13 cellular contexts compared by ENCODE assay signal in genomic region chr6:132777881-132778280, GRCh38. TPM values are rescaled to one million over a fixed set of nuclear protein-coding genes. Genes with fewer than 3 reads are reported as not detected.
DNase-seq lines count a peak whose midpoint lies in the region; ATAC-seq, FAIRE-seq and TF ChIP-seq lines count a peak whose summit lies in the region.
"Not testable (repeated sequence)": the region's sequence is repeated elsewhere in the genome, so short reads cannot be mapped to it uniquely, and the experiment has no call there.
"Had no signal": no experiment of that assay in that cellular context is flagged by ENCODE, and none has a peak within 500 bp of the region (broad histone marks: within the 10 kb centered on the region; RNA-seq: fewer than 3 reads in every experiment).

No MANE protein-coding gene starts in this region.

- H3K4me3 Mint-ChIP-seq in activated CD8-positive, alpha-beta T cell treated with anti-CD3 and anti-CD28 coated beads, Interleukin-2, amount 10 ng/mL, durations not matched to agents 7 days and 5 days; activated naive CD8-positive, alpha-beta T cell treated with anti-CD3 and anti-CD28 coated beads, Interleukin-2, amount 10 ng/mL, durations not matched to agents 7 days and 5 days; progenitor cell of endocrine pancreas (ENCODE audit: low read depth): not testable (repeated sequence)

- DNase-seq in HUDEP-2 (lab: John Stamatoyannopoulos, UW; ENCODE audit: unreplicated experiment in 76 of 76) (peak in 47 of 76 experiments; percentile 4 to 87 (median 43)), HuH-7 (ENCODE audit: low spot score) (peak; percentile 20)
- DNase-seq in activated CD8-positive, alpha-beta T cell treated with anti-CD3 and anti-CD28 coated beads, Interleukin-2, amount 10 ng/mL, durations not matched to agents 7 days and 5 days; activated naive CD8-positive, alpha-beta T cell treated with anti-CD3 and anti-CD28 coated beads, Interleukin-2, amount 10 ng/mL, durations not matched to agents 7 days and 5 days; K562 (ENCODE audit: extremely low read depth in 1 of 4, low spot score in 3 of 4); progenitor cell of endocrine pancreas (ENCODE audit: low spot score, unreplicated experiment): not testable (repeated sequence)

- in situ Hi-C loops in K562 (cut with MboI) = not testable (repeated sequence)

- H3K4me1 ChIP-seq in K562 (replicated peaks in 1 of 2; ENCODE audit: control insufficient read depth in 2 of 2, insufficient read depth in 2 of 2, low read length in 2 of 2) = not testable (repeated sequence)

- not testable (repeated sequence) for H4K20me1 ChIP-seq in K562 (replicated peaks; ENCODE audit: control insufficient read depth, insufficient read depth, low read length)

- H3K27ac ChIP-seq in K562 (ENCODE audit: extremely low read depth, low read depth, low read length) = not testable (repeated sequence)

- not testable (repeated sequence) for TF ChIP-seq POLR2A in K562 (conservative IDR thresholded peaks at IDR 0.05)

- ATAC-seq in activated CD8-positive, alpha-beta T cell treated with anti-CD3 and anti-CD28 coated beads, Interleukin-2, amount 10 ng/mL, durations not matched to agents 7 days and 5 days; activated naive CD8-positive, alpha-beta T cell treated with anti-CD3 and anti-CD28 coated beads, Interleukin-2, amount 10 ng/mL, durations not matched to agents 7 days and 5 days (ENCODE audit: low read depth); K562: not testable (repeated sequence)

- not testable (repeated sequence) for H3K9me1 ChIP-seq in K562 (ENCODE audit: control insufficient read depth, insufficient read depth, low read length)

- intact Hi-C loops in K562 (cut with micrococcal nuclease) = not testable (repeated sequence)

- peaks cover 18% of the 10 kb centered on the region for H3K36me3 Mint-ChIP-seq in activated CD8-positive, alpha-beta T cell treated with anti-CD3 and anti-CD28 coated beads, Interleukin-2, amount 10 ng/mL, durations not matched to agents 7 days and 5 days (ENCODE audit: low read depth)
- not testable (repeated sequence) for H3K36me3 Mint-ChIP-seq in activated naive CD8-positive, alpha-beta T cell treated with anti-CD3 and anti-CD28 coated beads, Interleukin-2, amount 10 ng/mL, durations not matched to agents 7 days and 5 days
- H3K36me3 Mint-ChIP-seq in progenitor cell of endocrine pancreas (ENCODE audit: insufficient read depth) = peaks cover 14% of the 10 kb centered on the region

- not testable (repeated sequence) for H3K9me3 Mint-ChIP-seq in activated CD8-positive, alpha-beta T cell treated with anti-CD3 and anti-CD28 coated beads, Interleukin-2, amount 10 ng/mL, durations not matched to agents 7 days and 5 days (ENCODE audit: insufficient read depth); activated naive CD8-positive, alpha-beta T cell treated with anti-CD3 and anti-CD28 coated beads, Interleukin-2, amount 10 ng/mL, durations not matched to agents 7 days and 5 days; progenitor cell of endocrine pancreas (ENCODE audit: low read depth)

- CTCF ChIA-PET in activated CD8-positive, alpha-beta T cell treated with anti-CD3 and anti-CD28 coated beads, Interleukin-2, amount 10 ng/mL, durations not matched to agents 7 days and 5 days (lab: Charles Lee); K562 (lab: Yijun Ruan, JAX; ENCODE audit: low intra/inter-chr PET ratio): not testable (repeated sequence)

- H3K9ac ChIP-seq in K562 (ENCODE audit: insufficient read depth in 1 of 2, low read depth in 2 of 2, low read length in 2 of 2) = not testable (repeated sequence)

- not testable (repeated sequence) for H3K27me3 Mint-ChIP-seq in activated CD8-positive, alpha-beta T cell treated with anti-CD3 and anti-CD28 coated beads, Interleukin-2, amount 10 ng/mL, durations not matched to agents 7 days and 5 days (ENCODE audit: low read depth); activated naive CD8-positive, alpha-beta T cell treated with anti-CD3 and anti-CD28 coated beads, Interleukin-2, amount 10 ng/mL, durations not matched to agents 7 days and 5 days; progenitor cell of endocrine pancreas

- POLR2A ChIA-PET in activated CD8-positive, alpha-beta T cell treated with anti-CD3 and anti-CD28 coated beads, Interleukin-2, amount 10 ng/mL, durations not matched to agents 7 days and 5 days (lab: Charles Lee); activated naive CD8-positive, alpha-beta T cell treated with anti-CD3 and anti-CD28 coated beads, Interleukin-2, amount 10 ng/mL, durations not matched to agents 7 days and 5 days (lab: Charles Lee): not testable (repeated sequence)
- POLR2A ChIA-PET in K562 (lab: Yijun Ruan, JAX) = interaction anchor here (1.1 to 1.4 kb wide), 2 partner anchors 17 to 27 kb away, joined by 3 read pairs; no protein-coding TSS in a partner anchor

- H3K4me2 ChIP-seq in K562 (ENCODE audit: insufficient read depth, low read length) = not testable (repeated sequence)

- not testable (repeated sequence) for H3K9me3 ChIP-seq in K562 (replicated peaks; ENCODE audit: control insufficient read depth, insufficient read depth, low read depth, low read length)

- WGBS in K562 (ENCODE audit: insufficient coverage, low coverage, missing lambda C conversion rate) = 49% methylated on average over 8 of the region's 8 CpGs

- H3K27me3 ChIP-seq in K562 (ENCODE audit: control insufficient read depth in 2 of 2, insufficient read depth in 2 of 2, low read length in 2 of 2) = not testable (repeated sequence)

- not testable (repeated sequence) for H3K4me3 ChIP-seq in K562

- not testable (repeated sequence) for TF ChIP-seq RAD21 in K562 (CRISPR knock-in tag; conservative IDR thresholded peaks at IDR 0.05 in 1 of 2, IDR thresholded peaks at IDR 0.05 in 1 of 2)

- H3K4me1 Mint-ChIP-seq in activated CD8-positive, alpha-beta T cell treated with anti-CD3 and anti-CD28 coated beads, Interleukin-2, amount 10 ng/mL, durations not matched to agents 7 days and 5 days (ENCODE audit: low read depth); activated naive CD8-positive, alpha-beta T cell treated with anti-CD3 and anti-CD28 coated beads, Interleukin-2, amount 10 ng/mL, durations not matched to agents 7 days and 5 days; progenitor cell of endocrine pancreas (ENCODE audit: low read depth): not testable (repeated sequence)

- peak overlapping the region; percentile 0 for H3K27ac Mint-ChIP-seq in activated CD8-positive, alpha-beta T cell treated with anti-CD3 and anti-CD28 coated beads, Interleukin-2, amount 10 ng/mL, durations not matched to agents 7 days and 5 days
- peak overlapping the region; percentile 6 for H3K27ac Mint-ChIP-seq in activated naive CD8-positive, alpha-beta T cell treated with anti-CD3 and anti-CD28 coated beads, Interleukin-2, amount 10 ng/mL, durations not matched to agents 7 days and 5 days
- H3K27ac Mint-ChIP-seq in progenitor cell of endocrine pancreas = peak overlapping the region; percentile 15

- H2AFZ ChIP-seq in K562 (ENCODE audit: low read depth, low read length) = not testable (repeated sequence)

- not testable (repeated sequence) for TF ChIP-seq EP300 in K562 (IDR thresholded peaks at IDR 0.05; ENCODE audit: low read length)

- not testable (repeated sequence) for TF ChIP-seq CTCF in K562 (IDR thresholded peaks at IDR 0.05 in 2 of 3, conservative IDR thresholded peaks at IDR 0.05 in 1 of 3; ENCODE audit: insufficient read depth in 2 of 3, low read depth in 1 of 3, low read length in 3 of 3); progenitor cell of endocrine pancreas (IDR thresholded peaks at IDR 0.05; ENCODE audit: unreplicated experiment)

- FAIRE-seq in K562 (lab: Jason Lieb, UNC) = not testable (repeated sequence)

- not testable (repeated sequence) for H3K79me2 ChIP-seq in K562 (ENCODE audit: control insufficient read depth, insufficient read depth, low read length)

- not testable (repeated sequence) for BruUV-seq in K562 (replicated peaks; lab: Mats Ljungman, UMichigan)

- peaks cover 85% of the 10 kb centered on the region for H3K36me3 ChIP-seq in K562 (ENCODE audit: control insufficient read depth, insufficient read depth, low read length)

RNA-seq across cellular contexts. Expression of gene VNN2, which starts 20.2 kb away (rescaled TPM):
- 10 to 100 TPM; 16.3 to 16.8 TPM for total RNA-seq in activated CD8-positive, alpha-beta T cell treated with anti-CD3 and anti-CD28 coated beads, Interleukin-2, amount 10 ng/mL, durations not matched to agents 7 days and 5 days
- 10 to 100 TPM; 30.4 to 31.5 TPM for total RNA-seq in activated naive CD8-positive, alpha-beta T cell treated with anti-CD3 and anti-CD28 coated beads, Interleukin-2, amount 10 ng/mL, durations not matched to agents 7 days and 5 days
- total RNA-seq in K562 (2011; cell fraction: chromatin; rRNA removed; ENCODE audit: low replicate concordance) = not detected in 2 replicates
- not detected in 2 replicates for total RNA-seq in K562 (2011; cell fraction: nucleolus; rRNA removed)
- total RNA-seq in K562 (2011; cell fraction: nucleoplasm; rRNA removed) = not detected in 2 replicates
- 0.20 TPM in 1 of 2 replicates, not detected in the other for total RNA-seq in K562 (2014; rRNA removed)
- 0.13 and 0.29 TPM in 2 replicates for total RNA-seq in K562 (2014; rRNA removed; fragmentation: Illumina TruSeq; extraction: Trizol)
- 0.36 and 0.64 TPM in 2 replicates for total RNA-seq in K562 (2015; rRNA removed; fragmentation: Illumina TruSeq; extraction: Trizol)
- 0.11 and 0.27 TPM in 2 replicates for total RNA-seq in K562 (2021)
- polyA plus RNA-seq in K562 (2011; rRNA removed) = 0.08 and 0.20 TPM in 2 replicates
- polyA plus RNA-seq in K562 (2011; cell fraction: cytosol; rRNA removed) = 0.06 TPM in 1 of 2 replicates, not detected in the other
- polyA plus RNA-seq in K562 (2011; cell fraction: nucleus; rRNA removed) = not detected in 2 replicates
- 0.22 and 0.60 TPM in 2 replicates for polyA plus RNA-seq in K562 (2012)
- polyA plus RNA-seq in K562 (2014; fragmentation: Illumina TruSeq; extraction: Trizol) = 0.19 and 0.27 TPM in 2 replicates
- under 1 TPM; 0.21 to 0.34 TPM for polyA plus RNA-seq in K562 (2014; fragmentation: Nextera tagmentation; extraction: Ambion mirVana)
- polyA plus RNA-seq in K562 (2014; rRNA removed) = 0.12 and 1.6 TPM in 2 replicates
- not detected in 2 replicates for polyA minus RNA-seq in K562 (2011; rRNA and poly(A)+ RNA removed)
- not detected in 2 replicates for polyA minus RNA-seq in K562 (2011; cell fraction: cytosol; rRNA and poly(A)+ RNA removed)
- not detected in 2 replicates for polyA minus RNA-seq in K562 (2011; cell fraction: nucleus; rRNA and poly(A)+ RNA removed)
- not detected in 2 replicates for total RNA-seq in progenitor cell of endocrine pancreas
- total RNA-seq: A172, A673, Caco-2, Daoy had no signal
- polyA plus RNA-seq: A549, AG04450, BJ had no signal

RNA-seq across cellular contexts. Expression of gene SLC18B1, which starts 20.6 kb away (rescaled TPM):
- total RNA-seq in activated CD8-positive, alpha-beta T cell treated with anti-CD3 and anti-CD28 coated beads, Interleukin-2, amount 10 ng/mL, durations not matched to agents 7 days and 5 days = 1 to 10 TPM; 6.0 to 6.3 TPM
- total RNA-seq in activated naive CD8-positive, alpha-beta T cell treated with anti-CD3 and anti-CD28 coated beads, Interleukin-2, amount 10 ng/mL, durations not matched to agents 7 days and 5 days = 1 to 10 TPM; 8.3 to 8.8 TPM
- 47.9 and 106 TPM in 2 replicates for total RNA-seq in K562 (2011; cell fraction: chromatin; rRNA removed; ENCODE audit: low replicate concordance)
- 38.9 and 46.3 TPM in 2 replicates for total RNA-seq in K562 (2011; cell fraction: nucleolus; rRNA removed)
- 71.7 and 73.2 TPM in 2 replicates for total RNA-seq in K562 (2011; cell fraction: nucleoplasm; rRNA removed)
- total RNA-seq in K562 (2014; rRNA removed) = 26.4 and 28.2 TPM in 2 replicates
- total RNA-seq in K562 (2014; rRNA removed; fragmentation: Illumina TruSeq; extraction: Trizol) = 44.7 and 49.6 TPM in 2 replicates
- 19.5 and 23.5 TPM in 2 replicates for total RNA-seq in K562 (2015; rRNA removed; fragmentation: Illumina TruSeq; extraction: Trizol)
- 33.2 and 37.5 TPM in 2 replicates for total RNA-seq in K562 (2021)
- 25.7 and 49.1 TPM in 2 replicates for polyA plus RNA-seq in K562 (2011; rRNA removed)
- polyA plus RNA-seq in K562 (2011; cell fraction: cytosol; rRNA removed) = 11.0 and 21.9 TPM in 2 replicates
- polyA plus RNA-seq in K562 (2011; cell fraction: nucleus; rRNA removed) = 29.5 and 34.9 TPM in 2 replicates
- 18.7 and 20.2 TPM in 2 replicates for polyA plus RNA-seq in K562 (2012)
- polyA plus RNA-seq in K562 (2014; fragmentation: Illumina TruSeq; extraction: Trizol) = 35.6 and 41.5 TPM in 2 replicates
- polyA plus RNA-seq in K562 (2014; fragmentation: Nextera tagmentation; extraction: Ambion mirVana) = 10 to 100 TPM; 10.4 to 14.5 TPM
- polyA plus RNA-seq in K562 (2014; rRNA removed) = 32.0 and 39.9 TPM in 2 replicates
- polyA minus RNA-seq in K562 (2011; rRNA and poly(A)+ RNA removed) = 27.6 and 41.0 TPM in 2 replicates
- 7.1 and 12.8 TPM in 2 replicates for polyA minus RNA-seq in K562 (2011; cell fraction: cytosol; rRNA and poly(A)+ RNA removed)
- 11.2 and 11.9 TPM in 2 replicates for polyA minus RNA-seq in K562 (2011; cell fraction: nucleus; rRNA and poly(A)+ RNA removed)
- total RNA-seq in progenitor cell of endocrine pancreas = 19.1 and 19.5 TPM in 2 replicates

RNA-seq across cellular contexts. Expression of gene RPS12, which starts 36.5 kb away (rescaled TPM):
- 1,000 to 10,000 TPM; 1,299 to 1,346 TPM for total RNA-seq in activated CD8-positive, alpha-beta T cell treated with anti-CD3 and anti-CD28 coated beads, Interleukin-2, amount 10 ng/mL, durations not matched to agents 7 days and 5 days
- total RNA-seq in activated naive CD8-positive, alpha-beta T cell treated with anti-CD3 and anti-CD28 coated beads, Interleukin-2, amount 10 ng/mL, durations not matched to agents 7 days and 5 days = 1,000 to 10,000 TPM; 1,453 to 1,569 TPM
- 363 and 458 TPM in 2 replicates for total RNA-seq in K562 (2011; cell fraction: chromatin; rRNA removed; ENCODE audit: low replicate concordance)
- 943 and 1,017 TPM in 2 replicates for total RNA-seq in K562 (2011; cell fraction: nucleolus; rRNA removed)
- 1,246 and 2,729 TPM in 2 replicates for total RNA-seq in K562 (2011; cell fraction: nucleoplasm; rRNA removed)
- total RNA-seq in K562 (2014; rRNA removed) (2,497 and 2,891 TPM in 2 replicates), K562 (2014; rRNA removed; fragmentation: Illumina TruSeq; extraction: Trizol) (3,394 and 3,487 TPM in 2 replicates), K562 (2015; rRNA removed; fragmentation: Illumina TruSeq; extraction: Trizol) (2,347 and 2,541 TPM in 2 replicates), K562 (2021) (1,973 and 2,048 TPM in 2 replicates), progenitor cell of endocrine pancreas (986 and 1,038 TPM in 2 replicates)
- polyA plus RNA-seq in K562 (2011; rRNA removed) (5,249 and 6,224 TPM in 2 replicates), K562 (2014; fragmentation: Illumina TruSeq; extraction: Trizol) (1,443 and 1,772 TPM in 2 replicates), K562 (2014; fragmentation: Nextera tagmentation; extraction: Ambion mirVana) (1,000 to 10,000 TPM; 2,016 to 3,006 TPM), K562 (2014; rRNA removed) (2,945 and 3,407 TPM in 2 replicates)
- 7,336 and 9,426 TPM in 2 replicates for polyA plus RNA-seq in K562 (2011; cell fraction: cytosol; rRNA removed)
- 1,942 and 2,998 TPM in 2 replicates for polyA plus RNA-seq in K562 (2011; cell fraction: nucleus; rRNA removed)
- polyA plus RNA-seq in K562 (2012) = 4,153 and 5,760 TPM in 2 replicates
- polyA minus RNA-seq in K562 (2011; rRNA and poly(A)+ RNA removed) = 3,452 and 4,777 TPM in 2 replicates
- 1,188 and 1,495 TPM in 2 replicates for polyA minus RNA-seq in K562 (2011; cell fraction: cytosol; rRNA and poly(A)+ RNA removed)
- polyA minus RNA-seq in K562 (2011; cell fraction: nucleus; rRNA and poly(A)+ RNA removed) = 441 and 725 TPM in 2 replicates

Comparison
In these comparisons a context has a peak if more than half of its experiments do, and no peak if none do; other contexts are left out.
1. RNA of gene VNN2, which starts 20.2 kb away (total RNA-seq): 30.4 to 31.5 TPM in activated naive CD8-positive, alpha-beta T cell treated with anti-CD3 and anti-CD28 coated beads, Interleukin-2, amount 10 ng/mL, durations not matched to agents 7 days and 5 days and 16.3 to 16.8 TPM in activated CD8-positive, alpha-beta T cell treated with anti-CD3 and anti-CD28 coated beads, Interleukin-2, amount 10 ng/mL, durations not matched to agents 7 days and 5 days; 0.11 to 0.64 TPM in K562 and not detected in progenitor cell of endocrine pancreas; every median in the first group is over 10 times any median in the second.
2. Peak in every context shown above with its lines, with median percentiles within 50 percentile points of each other: H3K27ac Mint-ChIP-seq.